1 cellular context compared by ENCODE assay signal in genomic region chr17:39167492-39167891, GRCh38.
TF ChIP-seq lines count a peak whose summit lies in the region.

No MANE protein-coding gene starts in this region.

TF ChIP-seq in GM23338, 12 proteins besides CTCF, POLR2A, EP300 and RAD21:
- TF ChIP-seq REST (IDR thresholded peaks at IDR 0.05; ENCODE audit: unreplicated experiment) (no peak), EZH2phosphoT487 (IDR thresholded peaks at IDR 0.05; ENCODE audit: unreplicated experiment) (no peak), STAT1 (IDR thresholded peaks at IDR 0.05; ENCODE audit: unreplicated experiment) (no peak), NANOG (IDR thresholded peaks at IDR 0.05; ENCODE audit: borderline replicate concordance) (no peak), POLR2AphosphoS5 (IDR thresholded peaks at IDR 0.05; ENCODE audit: low read depth) (no peak)
- TF ChIP-seq, protein P1, sequence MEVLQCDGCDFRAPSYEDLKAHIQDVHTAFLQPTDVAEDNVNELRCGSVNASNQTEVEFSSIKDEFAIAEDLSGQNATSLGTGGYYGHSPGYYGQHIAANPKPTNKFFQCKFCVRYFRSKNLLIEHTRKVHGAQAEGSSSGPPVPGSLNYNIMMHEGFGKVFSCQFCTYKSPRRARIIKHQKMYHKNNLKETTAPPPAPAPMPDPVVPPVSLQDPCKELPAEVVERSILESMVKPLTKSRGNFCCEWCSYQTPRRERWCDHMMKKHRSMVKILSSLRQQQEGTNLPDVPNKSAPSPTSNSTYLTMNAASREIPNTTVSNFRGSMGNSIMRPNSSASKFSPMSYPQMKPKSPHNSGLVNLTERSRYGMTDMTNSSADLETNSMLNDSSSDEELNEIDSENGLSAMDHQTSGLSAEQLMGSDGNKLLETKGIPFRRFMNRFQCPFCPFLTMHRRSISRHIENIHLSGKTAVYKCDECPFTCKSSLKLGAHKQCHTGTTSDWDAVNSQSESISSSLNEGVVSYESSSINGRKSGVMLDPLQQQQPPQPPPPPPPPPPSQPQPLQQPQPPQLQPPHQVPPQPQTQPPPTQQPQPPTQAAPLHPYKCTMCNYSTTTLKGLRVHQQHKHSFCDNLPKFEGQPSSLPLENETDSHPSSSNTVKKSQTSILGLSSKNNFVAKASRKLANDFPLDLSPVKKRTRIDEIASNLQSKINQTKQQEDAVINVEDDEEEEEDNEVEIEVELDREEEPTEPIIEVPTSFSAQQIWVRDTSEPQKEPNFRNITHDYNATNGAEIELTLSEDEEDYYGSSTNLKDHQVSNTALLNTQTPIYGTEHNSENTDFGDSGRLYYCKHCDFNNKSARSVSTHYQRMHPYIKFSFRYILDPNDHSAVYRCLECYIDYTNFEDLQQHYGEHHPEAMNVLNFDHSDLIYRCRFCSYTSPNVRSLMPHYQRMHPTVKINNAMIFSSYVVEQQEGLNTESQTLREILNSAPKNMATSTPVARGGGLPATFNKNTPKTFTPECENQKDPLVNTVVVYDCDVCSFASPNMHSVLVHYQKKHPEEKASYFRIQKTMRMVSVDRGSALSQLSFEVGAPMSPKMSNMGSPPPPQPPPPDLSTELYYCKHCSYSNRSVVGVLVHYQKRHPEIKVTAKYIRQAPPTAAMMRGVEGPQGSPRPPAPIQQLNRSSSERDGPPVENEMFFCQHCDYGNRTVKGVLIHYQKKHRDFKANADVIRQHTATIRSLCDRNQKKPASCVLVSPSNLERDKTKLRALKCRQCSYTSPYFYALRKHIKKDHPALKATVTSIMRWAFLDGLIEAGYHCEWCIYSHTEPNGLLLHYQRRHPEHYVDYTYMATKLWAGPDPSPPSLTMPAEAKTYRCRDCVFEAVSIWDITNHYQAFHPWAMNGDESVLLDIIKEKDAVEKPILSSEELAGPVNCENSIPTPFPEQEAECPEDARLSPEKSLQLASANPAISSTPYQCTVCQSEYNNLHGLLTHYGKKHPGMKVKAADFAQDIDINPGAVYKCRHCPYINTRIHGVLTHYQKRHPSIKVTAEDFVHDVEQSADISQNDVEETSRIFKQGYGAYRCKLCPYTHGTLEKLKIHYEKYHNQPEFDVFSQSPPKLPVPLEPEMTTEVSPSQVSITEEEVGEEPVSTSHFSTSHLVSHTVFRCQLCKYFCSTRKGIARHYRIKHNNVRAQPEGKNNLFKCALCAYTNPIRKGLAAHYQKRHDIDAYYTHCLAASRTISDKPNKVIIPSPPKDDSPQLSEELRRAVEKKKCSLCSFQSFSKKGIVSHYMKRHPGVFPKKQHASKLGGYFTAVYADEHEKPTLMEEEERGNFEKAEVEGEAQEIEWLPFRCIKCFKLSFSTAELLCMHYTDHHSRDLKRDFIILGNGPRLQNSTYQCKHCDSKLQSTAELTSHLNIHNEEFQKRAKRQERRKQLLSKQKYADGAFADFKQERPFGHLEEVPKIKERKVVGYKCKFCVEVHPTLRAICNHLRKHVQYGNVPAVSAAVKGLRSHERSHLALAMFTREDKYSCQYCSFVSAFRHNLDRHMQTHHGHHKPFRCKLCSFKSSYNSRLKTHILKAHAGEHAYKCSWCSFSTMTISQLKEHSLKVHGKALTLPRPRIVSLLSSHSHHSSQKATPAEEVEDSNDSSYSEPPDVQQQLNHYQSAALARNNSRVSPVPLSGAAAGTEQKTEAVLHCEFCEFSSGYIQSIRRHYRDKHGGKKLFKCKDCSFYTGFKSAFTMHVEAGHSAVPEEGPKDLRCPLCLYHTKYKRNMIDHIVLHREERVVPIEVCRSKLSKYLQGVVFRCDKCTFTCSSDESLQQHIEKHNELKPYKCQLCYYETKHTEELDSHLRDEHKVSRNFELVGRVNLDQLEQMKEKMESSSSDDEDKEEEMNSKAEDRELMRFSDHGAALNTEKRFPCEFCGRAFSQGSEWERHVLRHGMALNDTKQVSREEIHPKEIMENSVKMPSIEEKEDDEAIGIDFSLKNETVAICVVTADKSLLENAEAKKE (CRISPR knock-in tag; IDR thresholded peaks at IDR 0.05), result no peak
- TF ChIP-seq, protein P2, sequence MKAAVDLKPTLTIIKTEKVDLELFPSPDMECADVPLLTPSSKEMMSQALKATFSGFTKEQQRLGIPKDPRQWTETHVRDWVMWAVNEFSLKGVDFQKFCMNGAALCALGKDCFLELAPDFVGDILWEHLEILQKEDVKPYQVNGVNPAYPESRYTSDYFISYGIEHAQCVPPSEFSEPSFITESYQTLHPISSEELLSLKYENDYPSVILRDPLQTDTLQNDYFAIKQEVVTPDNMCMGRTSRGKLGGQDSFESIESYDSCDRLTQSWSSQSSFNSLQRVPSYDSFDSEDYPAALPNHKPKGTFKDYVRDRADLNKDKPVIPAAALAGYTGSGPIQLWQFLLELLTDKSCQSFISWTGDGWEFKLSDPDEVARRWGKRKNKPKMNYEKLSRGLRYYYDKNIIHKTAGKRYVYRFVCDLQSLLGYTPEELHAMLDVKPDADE (IDR thresholded peaks at IDR 0.05), result no peak
